In the genomic region with DNA sequence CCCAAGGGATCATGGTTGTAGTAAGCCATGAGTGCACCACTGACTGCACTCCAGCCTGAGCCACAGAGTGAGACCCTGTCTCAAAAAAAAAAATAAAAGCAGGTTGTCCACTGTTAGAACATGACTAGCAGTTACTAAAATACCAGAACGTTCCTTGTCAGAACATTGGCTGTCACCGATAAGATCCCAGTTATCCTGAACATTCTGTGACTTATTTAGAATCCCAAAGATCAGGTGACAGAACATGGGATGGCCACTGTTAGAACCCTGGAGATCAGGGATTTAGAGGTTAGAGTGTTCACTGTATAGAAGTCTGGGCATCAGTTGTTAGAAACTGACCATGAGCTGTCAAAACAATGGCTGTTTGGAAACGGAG, we compare ENCODE assay signal across 20 cellular contexts. TPM values are rescaled to one million over a fixed set of nuclear protein-coding genes. Genes with fewer than 3 reads are reported as not detected.
DNase-seq lines count a peak whose midpoint lies in the region; ATAC-seq and TF ChIP-seq lines count a peak whose summit lies in the region.
"Had no signal": no experiment of that assay in that cellular context is flagged by ENCODE, and none has a peak within 500 bp of the region (broad histone marks: within the 10 kb centered on the region; RNA-seq: fewer than 3 reads in every experiment).

No MANE protein-coding gene starts in this region.

- no peaks in the 10 kb centered on the region for H3K36me3 ChIP-seq in cardiac muscle cell
- no peaks in the 10 kb centered on the region for H3K36me3 ChIP-seq in colonic mucosa
- H3K36me3 ChIP-seq in CD8-positive, alpha-beta T cell (ENCODE audit: insufficient read depth, low read length): no peaks in the 10 kb centered on the region
- H3K36me3 ChIP-seq: neutrophil, SJCRH30 had no signal

- no peak for TF ChIP-seq CTCF in RWPE1 (conservative IDR thresholded peaks at IDR 0.05; ENCODE audit: low read depth)
- no peak for TF ChIP-seq CTCF in cardiac muscle cell (IDR thresholded peaks at IDR 0.05; ENCODE audit: low read depth, low read length)
- TF ChIP-seq CTCF in colonic mucosa (IDR thresholded peaks at IDR 0.05): no peak
- no peak for TF ChIP-seq CTCF in CD8-positive, alpha-beta T cell (IDR thresholded peaks at IDR 0.05)

- H3K27ac ChIP-seq in RWPE1 (0 out of 2 replicates have a peak overlapping the region, but pooled peaks have one; percentile 49), cardiac muscle cell (peak overlapping the region; percentile 17), substantia nigra (ENCODE audit: low read depth, low read length, poor library complexity, severe bottlenecking) (peak overlapping the region; percentile 99), colonic mucosa (no peak overlapping the region)
- no peak overlapping the region for H3K27ac ChIP-seq in CD8-positive, alpha-beta T cell (ENCODE audit: low read depth, low read length)
- H3K27ac ChIP-seq: neutrophil, SJCRH30 had no signal

- H3K27me3 Mint-ChIP-seq in activated CD8-positive, alpha-beta T cell treated with anti-CD3 and anti-CD28 coated beads, Interleukin-2, amount 10 ng/mL, durations not matched to agents 7 days and 5 days (ENCODE audit: low read depth): no peaks in the 10 kb centered on the region
- no peaks in the 10 kb centered on the region for H3K27me3 Mint-ChIP-seq in CD8-positive, alpha-beta T cell (ENCODE audit: low read depth)
- H3K27me3 Mint-ChIP-seq: activated naive CD8-positive, alpha-beta T cell; CD4-positive, CD25-positive, alpha-beta regulatory T cell had no signal

- no peak overlapping the region for H3K9ac ChIP-seq in colonic mucosa (ENCODE audit: low read depth in 2 of 2, low read length in 2 of 2)

- H3K9me3 ChIP-seq in cardiac muscle cell (ENCODE audit: low read depth): no peaks in the 10 kb centered on the region
- H3K9me3 ChIP-seq in colonic mucosa: no peaks in the 10 kb centered on the region
- no peaks in the 10 kb centered on the region for H3K9me3 ChIP-seq in CD8-positive, alpha-beta T cell (ENCODE audit: low read length)
- H3K9me3 ChIP-seq: neutrophil, SJCRH30 had no signal

- CTCF ChIA-PET in RWPE1 (lab: Yijun Ruan, JAX): no interaction called here
- CTCF ChIA-PET in activated CD8-positive, alpha-beta T cell treated with anti-CD3 and anti-CD28 coated beads, Interleukin-2, amount 10 ng/mL, durations not matched to agents 7 days and 5 days (lab: Charles Lee): interaction anchor here (1.0 kb wide), 1 partner anchor 21 kb away, joined by 3 read pairs; no protein-coding TSS in a partner anchor
- CTCF ChIA-PET in CD8-positive, alpha-beta T cell (lab: Charles Lee): interaction anchor here (0.6 kb wide), 1 partner anchor 310 kb away, joined by 5 read pairs; no protein-coding TSS in a partner anchor

- no peak overlapping the region for H3K4me3 Mint-ChIP-seq in activated CD8-positive, alpha-beta T cell treated with anti-CD3 and anti-CD28 coated beads, Interleukin-2, amount 10 ng/mL, durations not matched to agents 7 days and 5 days
- no peak overlapping the region for H3K4me3 Mint-ChIP-seq in CD8-positive, alpha-beta T cell
- H3K4me3 Mint-ChIP-seq: activated naive CD8-positive, alpha-beta T cell; mesothelial cell of epicardium; WTC11 had no signal

- no peak for ATAC-seq in activated CD8-positive, alpha-beta T cell treated with anti-CD3 and anti-CD28 coated beads, Interleukin-2, amount 10 ng/mL, durations not matched to agents 7 days and 5 days
- no peak for ATAC-seq in CD8-positive, alpha-beta T cell
- ATAC-seq in GM21515 (IDR thresholded peaks at IDR 0.05; ENCODE audit: unreplicated experiment): no peak
- ATAC-seq: WTC11 had no signal

- intact Hi-C loops in colonic mucosa (cut with DNase I): no loop called here
- intact Hi-C loops in CD8-positive, alpha-beta T cell (cut with DNase I, micrococcal nuclease): no loop called here

- peaks cover 31% of the 10 kb centered on the region for H3K27me3 ChIP-seq in cardiac muscle cell
- H3K27me3 ChIP-seq in colonic mucosa: no peaks in the 10 kb centered on the region
- no peaks in the 10 kb centered on the region for H3K27me3 ChIP-seq in CD8-positive, alpha-beta T cell (ENCODE audit: insufficient read depth, low read length)

- no peaks in the 10 kb centered on the region for H3K9me3 Mint-ChIP-seq in activated CD8-positive, alpha-beta T cell treated with anti-CD3 and anti-CD28 coated beads, Interleukin-2, amount 10 ng/mL, durations not matched to agents 7 days and 5 days (ENCODE audit: insufficient read depth)
- no peaks in the 10 kb centered on the region for H3K9me3 Mint-ChIP-seq in CD8-positive, alpha-beta T cell
- H3K9me3 Mint-ChIP-seq: CD4-positive, CD25-positive, alpha-beta regulatory T cell; mesothelial cell of epicardium; WTC11 had no signal

- H3K4me3 ChIP-seq in cardiac muscle cell (no peak overlapping the region), colonic mucosa (no peak overlapping the region)
- no peak overlapping the region for H3K4me3 ChIP-seq in CD8-positive, alpha-beta T cell (ENCODE audit: low read depth, low read length)
- H3K4me3 ChIP-seq: SJCRH30 had no signal

- H3K4me1 ChIP-seq in cardiac muscle cell (ENCODE audit: low read depth) (peaks cover 8% of the 10 kb centered on the region), colonic mucosa (no peaks in the 10 kb centered on the region)
- peaks cover 10% of the 10 kb centered on the region for H3K4me1 ChIP-seq in CD8-positive, alpha-beta T cell (ENCODE audit: insufficient read depth, low read length)
- H3K4me1 ChIP-seq: SJCRH30 had no signal

- H3K27ac Mint-ChIP-seq in activated CD8-positive, alpha-beta T cell treated with anti-CD3 and anti-CD28 coated beads, Interleukin-2, amount 10 ng/mL, durations not matched to agents 7 days and 5 days: no peak overlapping the region
- no peak overlapping the region for H3K27ac Mint-ChIP-seq in CD8-positive, alpha-beta T cell
- H3K27ac Mint-ChIP-seq: activated naive CD8-positive, alpha-beta T cell; CD4-positive, CD25-positive, alpha-beta regulatory T cell; mesothelial cell of epicardium; WTC11 had no signal

- no peak for DNase-seq in RWPE1 (ENCODE audit: low spot score)
- DNase-seq in cardiac muscle cell (ENCODE audit: low read depth in 1 of 2, low spot score in 1 of 2): no peak
- peak; percentile 48 for DNase-seq in medulla oblongata (ENCODE audit: extremely low spot score)
- DNase-seq in substantia nigra (lab: John Stamatoyannopoulos, UW): peak in 1 of 49 donors; percentile 29
- DNase-seq in colonic mucosa: no peak
- DNase-seq in activated CD8-positive, alpha-beta T cell treated with anti-CD3 and anti-CD28 coated beads, Interleukin-2, amount 10 ng/mL, durations not matched to agents 7 days and 5 days: no peak
- no peak for DNase-seq in CD8-positive, alpha-beta T cell
- DNase-seq: activated T-cell treated with anti-CD3 and anti-CD28 coated beads, Interleukin-2, amount 50 U/mL, for 48 hours; CD4-positive, CD25-positive, alpha-beta regulatory T cell; erythroblast; KBM-7; NCI-H526 treated with DMSO at 0.1 percent for 48 hours; SJCRH30; stimulated activated CD4-positive, alpha-beta T cell treated with anti-CD3 and anti-CD28 coated beads, Interleukin-2, amount 100 ng/mL, for 48 hours; T-helper 2 cell had no signal

- H3K4me1 Mint-ChIP-seq in activated CD8-positive, alpha-beta T cell treated with anti-CD3 and anti-CD28 coated beads, Interleukin-2, amount 10 ng/mL, durations not matched to agents 7 days and 5 days (ENCODE audit: low read depth): peaks cover 30% of the 10 kb centered on the region
- H3K4me1 Mint-ChIP-seq in CD8-positive, alpha-beta T cell (ENCODE audit: low read depth): peaks cover 14% of the 10 kb centered on the region

- H3K36me3 Mint-ChIP-seq in activated CD8-positive, alpha-beta T cell treated with anti-CD3 and anti-CD28 coated beads, Interleukin-2, amount 10 ng/mL, durations not matched to agents 7 days and 5 days (ENCODE audit: low read depth): peaks cover 2% of the 10 kb centered on the region
- no peaks in the 10 kb centered on the region for H3K36me3 Mint-ChIP-seq in CD8-positive, alpha-beta T cell
- H3K36me3 Mint-ChIP-seq: activated naive CD8-positive, alpha-beta T cell; CD4-positive, CD25-positive, alpha-beta regulatory T cell; mesothelial cell of epicardium; WTC11 had no signal

- POLR2A ChIA-PET in RWPE1 (lab: Yijun Ruan, JAX; ENCODE audit: low non-redundant PET): no interaction called here
- POLR2A ChIA-PET in activated CD8-positive, alpha-beta T cell treated with anti-CD3 and anti-CD28 coated beads, Interleukin-2, amount 10 ng/mL, durations not matched to agents 7 days and 5 days (lab: Charles Lee): interaction anchor here (4.1 kb wide), 1 partner anchor 17 kb away, joined by 15 read pairs; no protein-coding TSS in a partner anchor
- POLR2A ChIA-PET in CD8-positive, alpha-beta T cell (lab: Charles Lee): no interaction called here

RNA-seq across cellular contexts. Expression of a gene that starts 8.6 kb away (rescaled TPM):
- 12.4 and 15.7 TPM in 2 replicates for total RNA-seq in cardiac muscle cell
- polyA plus RNA-seq in cardiac muscle cell: 14.7 and 19.9 TPM in 2 replicates
- 1 to 10 TPM; 5.9 to 7.8 TPM for total RNA-seq in colonic mucosa
- 10 to 100 TPM; 10.5 to 12.0 TPM for total RNA-seq in activated CD8-positive, alpha-beta T cell treated with anti-CD3 and anti-CD28 coated beads, Interleukin-2, amount 10 ng/mL, durations not matched to agents 7 days and 5 days
- total RNA-seq in CD8-positive, alpha-beta T cell: 1 to 10 TPM; 5.6 TPM
- total RNA-seq: SJCRH30 had no signal

RNA-seq across cellular contexts. Expression of a gene that starts 32.0 kb away (rescaled TPM):
- 94.8 and 197 TPM in 2 replicates for total RNA-seq in cardiac muscle cell
- 66.3 and 78.5 TPM in 2 replicates for polyA plus RNA-seq in cardiac muscle cell
- total RNA-seq in colonic mucosa: 10 to 100 TPM; 41.5 TPM
- 100 to 1,000 TPM; 235 to 241 TPM for total RNA-seq in activated CD8-positive, alpha-beta T cell treated with anti-CD3 and anti-CD28 coated beads, Interleukin-2, amount 10 ng/mL, durations not matched to agents 7 days and 5 days
- 10 to 100 TPM; 52.3 to 58.6 TPM for total RNA-seq in CD8-positive, alpha-beta T cell

RNA-seq across cellular contexts. Expression of a gene that starts 35.9 kb away (rescaled TPM):
- 6.2 and 12.8 TPM in 2 replicates for total RNA-seq in cardiac muscle cell
- polyA plus RNA-seq in cardiac muscle cell: 4.7 and 6.4 TPM in 2 replicates
- total RNA-seq in colonic mucosa: 100 to 1,000 TPM; 136 to 169 TPM
- total RNA-seq in activated CD8-positive, alpha-beta T cell treated with anti-CD3 and anti-CD28 coated beads, Interleukin-2, amount 10 ng/mL, durations not matched to agents 7 days and 5 days: 1 to 10 TPM; 2.4 to 4.3 TPM
- total RNA-seq in CD8-positive, alpha-beta T cell: 1 to 10 TPM in 1 of 2 experiments, under 1 TPM in 1; 0.71 to 1.2 TPM

Comparison
In these comparisons a context has a peak if more than half of its experiments do, and no peak if none do; other contexts are left out.
1. H3K27ac ChIP-seq: peak in RWPE1 (single experiment), cardiac muscle cell (single experiment) and substantia nigra (single experiment); none in colonic mucosa (single experiment) and CD8-positive, alpha-beta T cell (single experiment).